In the genomic region with DNA sequence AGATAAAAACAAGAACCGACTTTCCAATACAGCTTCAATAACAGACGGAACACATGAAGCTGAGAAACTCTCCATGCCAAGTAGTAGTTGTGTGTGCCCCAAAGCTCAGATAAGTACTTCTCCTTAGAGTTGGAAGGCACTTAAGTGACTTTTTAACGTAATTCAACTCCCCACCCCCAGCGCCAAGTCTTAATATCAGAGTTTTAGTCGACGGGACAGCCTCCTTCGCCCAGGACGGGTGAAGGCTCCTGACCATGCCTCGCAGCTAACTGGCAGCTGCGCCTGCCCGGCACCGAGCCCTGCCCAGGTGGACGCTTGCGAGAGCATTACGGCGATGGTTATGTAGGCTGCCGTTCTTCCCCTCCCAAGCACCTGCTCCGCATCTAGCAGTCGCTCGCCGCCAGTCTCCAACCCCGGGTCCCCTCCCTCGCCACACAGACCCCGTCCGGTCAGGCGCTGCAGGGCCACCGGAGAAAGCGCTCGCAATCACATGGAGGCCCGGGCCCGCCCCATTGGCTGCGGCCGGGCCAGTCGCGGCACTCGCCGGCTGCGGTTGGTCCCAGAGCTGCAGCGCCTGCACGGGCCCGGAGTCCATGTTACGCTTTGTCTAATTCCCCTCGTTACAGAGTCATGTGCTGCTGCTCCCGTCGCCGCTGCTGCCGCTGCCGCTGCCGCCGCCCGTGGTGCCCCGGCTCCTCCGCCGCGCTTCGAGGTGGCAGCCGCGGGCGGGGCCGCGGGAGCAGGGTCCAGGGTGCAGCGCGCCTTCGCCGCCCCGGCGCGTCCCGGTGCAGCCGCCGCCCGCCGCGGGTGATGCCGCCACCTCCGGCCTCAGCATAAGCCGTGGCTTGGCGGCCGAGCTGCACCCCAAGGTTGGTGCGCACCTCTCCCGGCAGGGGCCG, we compare ENCODE assay signal across 8 cellular contexts. TPM values are rescaled to one million over a fixed set of nuclear protein-coding genes. Genes with fewer than 3 reads are reported as not detected.
DNase-seq lines count a peak whose midpoint lies in the region; ATAC-seq and TF ChIP-seq lines count a peak whose summit lies in the region.

Gene LRRC8D (plus strand): TSS at position 610 of the 899 bp plus-strand sequence. CDS start 112,037 bp downstream, outside the sequence.

- peak within 1 kb of the TSS; percentile 66 for H2AFZ ChIP-seq in OCI-LY7 (ENCODE audit: low read length)

- POLR2A ChIA-PET in OCI-LY7 (lab: Charles Lee): interaction anchor here (1.0 to 2.4 kb wide), 8 partner anchors 9 to 171 kb away, joined by 3 to 11 read pairs (median 4); no protein-coding TSS in a partner anchor

- peak; percentile 72 for ATAC-seq in GM21515 (IDR thresholded peaks at IDR 0.05; ENCODE audit: unreplicated experiment)

- BruUV-seq in OCI-LY7 (replicated peaks; lab: Mats Ljungman, UMichigan): no TSS peak

- CTCF ChIA-PET in OCI-LY7 (lab: Charles Lee; ENCODE audit: unreplicated experiment): interaction anchor here (0.5 to 0.6 kb wide), 2 partner anchors 12 to 23 kb away, joined by 3 read pairs; no protein-coding TSS in a partner anchor

- intact Hi-C loops in OCI-LY7 (cut with micrococcal nuclease; ENCODE audit: unreplicated experiment): loop anchor here (1.0 to 2.0 kb wide), 4 partner anchors 23 to 296 kb away; partner anchors contain the start of genes LRRC8B, LRRC8C and ZNF326

- H3K36me3 ChIP-seq in OCI-LY7 (ENCODE audit: insufficient read depth, low read length) (peaks cover 17% of the 10 kb centered on the region), esophagus (ENCODE audit: control insufficient read depth in 2 of 2, insufficient read depth in 2 of 2, low read length in 1 of 2) (no peaks in the 10 kb centered on the region), mucosa of stomach (ENCODE audit: control insufficient read depth, insufficient read depth, low read length) (no peaks in the 10 kb centered on the region)

- no peak for TF ChIP-seq CTCF in OCI-LY7 (conservative IDR thresholded peaks at IDR 0.05; ENCODE audit: low read length)

- H3K9ac ChIP-seq in mucosa of stomach (ENCODE audit: low read length): peak within 1 kb of the TSS; percentile 83

- peak within 1 kb of the TSS; percentile 70 for H3K27ac Mint-ChIP-seq in activated T-cell treated with anti-CD3 and anti-CD28 coated beads, Interleukin-2, amount 50 U/mL, for 24 hours

- DNase-seq in DMS153 (lab: John Stamatoyannopoulos, UW): peak; percentile 87
- DNase-seq in HuH-7 (ENCODE audit: low spot score): peak; percentile 84
- peak; percentile 89 for DNase-seq in OCI-LY7 (ENCODE audit: low spot score)
- peak; percentile 82 for DNase-seq in activated T-cell treated with anti-CD3 and anti-CD28 coated beads, Interleukin-2, amount 50 U/mL, for 24 hours
- DNase-seq in stimulated activated CD8-positive, alpha-beta memory T cell treated with anti-CD3 and anti-CD28 coated beads, Interleukin-7, amount 100 ng/mL, for 24 hours (ENCODE audit: low read depth): peak; percentile 13

- H3K4me1 ChIP-seq in OCI-LY7 (ENCODE audit: insufficient read depth, low read length, poor library complexity, severe bottlenecking): peaks cover 37% of the 10 kb centered on the region
- H3K4me1 ChIP-seq in esophagus (ENCODE audit: control insufficient read depth in 2 of 2, insufficient read depth in 2 of 2, low read length in 1 of 2): peaks cover 0 to 2% of the 10 kb centered on the region in 2 donors
- H3K4me1 ChIP-seq in mucosa of stomach (ENCODE audit: control insufficient read depth, insufficient read depth, low read length): peaks cover 23% of the 10 kb centered on the region

- H3K27ac ChIP-seq in OCI-LY7 (ENCODE audit: low read depth, low read length, poor library complexity, severe bottlenecking) (peak within 1 kb of the TSS; percentile 89), esophagus (ENCODE audit: low read depth in 2 of 2, low read length in 1 of 2) (peak within 1 kb of the TSS; percentile 57 to 69)

- no peaks in the 10 kb centered on the region for H3K27me3 Mint-ChIP-seq in activated T-cell treated with anti-CD3 and anti-CD28 coated beads, Interleukin-2, amount 50 U/mL, for 24 hours

- H3K4me2 ChIP-seq in OCI-LY7 (ENCODE audit: low read length): peak within 1 kb of the TSS; percentile 91

- H3K9me3 ChIP-seq in OCI-LY7 (ENCODE audit: low read length) (no peaks in the 10 kb centered on the region), esophagus (ENCODE audit: control insufficient read depth in 2 of 2, insufficient read depth in 1 of 2, low read depth in 1 of 2, low read length in 1 of 2) (no peaks in the 10 kb centered on the region), mucosa of stomach (ENCODE audit: control insufficient read depth, low read length) (no peaks in the 10 kb centered on the region)

- 1% methylated on average over 73 to 82 of the region's 82 CpGs for WGBS in esophagus, 2 donors

- H3K36me3 Mint-ChIP-seq in activated T-cell treated with anti-CD3 and anti-CD28 coated beads, Interleukin-2, amount 50 U/mL, for 24 hours (ENCODE audit: low read depth): peaks cover under 1% of the 10 kb centered on the region

- peaks cover 36% of the 10 kb centered on the region for H3K4me1 Mint-ChIP-seq in activated T-cell treated with anti-CD3 and anti-CD28 coated beads, Interleukin-2, amount 50 U/mL, for 24 hours (ENCODE audit: low read depth)

- no peaks in the 10 kb centered on the region for H4K20me1 ChIP-seq in OCI-LY7 (ENCODE audit: insufficient read depth, low read length)

- H3K27me3 ChIP-seq in esophagus (ENCODE audit: control insufficient read depth in 1 of 2, insufficient read depth in 2 of 2, low read length in 2 of 2) (no peaks in the 10 kb centered on the region), mucosa of stomach (ENCODE audit: control insufficient read depth, insufficient read depth, low read length) (no peaks in the 10 kb centered on the region)

- H3K4me3 ChIP-seq in OCI-LY7 (ENCODE audit: low read depth, low read length, poor library complexity, severe bottlenecking) (peak within 1 kb of the TSS; percentile 74), esophagus (ENCODE audit: low read depth in 1 of 2, low read length in 2 of 2) (peak within 1 kb of the TSS; percentile 66 to 79), mucosa of stomach (ENCODE audit: low read length) (peak within 1 kb of the TSS; percentile 82)

- H3K9me2 ChIP-seq in OCI-LY7 (ENCODE audit: insufficient read depth, low read length): no peaks in the 10 kb centered on the region

- no peaks in the 10 kb centered on the region for H3K9me3 Mint-ChIP-seq in activated T-cell treated with anti-CD3 and anti-CD28 coated beads, Interleukin-2, amount 50 U/mL, for 24 hours

- peak within 1 kb of the TSS; percentile 80 for H3K4me3 Mint-ChIP-seq in activated T-cell treated with anti-CD3 and anti-CD28 coated beads, Interleukin-2, amount 50 U/mL, for 24 hours

- peaks cover 38% of the 10 kb centered on the region; the same call in 1 of the 2 replicates for H3K79me2 ChIP-seq in OCI-LY7 (ENCODE audit: insufficient read depth, low read depth, low read length)

RNA-seq across cellular contexts. Expression of gene LRRC8D, which starts in this region (rescaled TPM):
- 19.3 and 23.8 TPM in 2 replicates for total RNA-seq in OCI-LY7 (2014; rRNA removed; shearing (Covaris generic))
- total RNA-seq in OCI-LY7 (2022): 37.1 and 39.9 TPM in 2 replicates
- polyA plus RNA-seq in esophagus: 1 to 10 TPM; 3.5 to 7.1 TPM

Comparison
In these comparisons a context has a peak if more than half of its experiments do, and no peak if none do; other contexts are left out.
1. Peak in every context shown above with its lines: DNase-seq, ATAC-seq, H3K4me3 ChIP-seq and H3K27ac ChIP-seq.
2. DNase-seq: peak in every context shown above with its lines; median percentile 89 in OCI-LY7; 87 in DMS153; 84 in HuH-7; 82 in activated T-cell treated with anti-CD3 and anti-CD28 coated beads, Interleukin-2, amount 50 U/mL, for 24 hours; 13 in stimulated activated CD8-positive, alpha-beta memory T cell treated with anti-CD3 and anti-CD28 coated beads, Interleukin-7, amount 100 ng/mL, for 24 hours.